ENCODE assay signal across 8 cellular contexts in the genomic region with DNA sequence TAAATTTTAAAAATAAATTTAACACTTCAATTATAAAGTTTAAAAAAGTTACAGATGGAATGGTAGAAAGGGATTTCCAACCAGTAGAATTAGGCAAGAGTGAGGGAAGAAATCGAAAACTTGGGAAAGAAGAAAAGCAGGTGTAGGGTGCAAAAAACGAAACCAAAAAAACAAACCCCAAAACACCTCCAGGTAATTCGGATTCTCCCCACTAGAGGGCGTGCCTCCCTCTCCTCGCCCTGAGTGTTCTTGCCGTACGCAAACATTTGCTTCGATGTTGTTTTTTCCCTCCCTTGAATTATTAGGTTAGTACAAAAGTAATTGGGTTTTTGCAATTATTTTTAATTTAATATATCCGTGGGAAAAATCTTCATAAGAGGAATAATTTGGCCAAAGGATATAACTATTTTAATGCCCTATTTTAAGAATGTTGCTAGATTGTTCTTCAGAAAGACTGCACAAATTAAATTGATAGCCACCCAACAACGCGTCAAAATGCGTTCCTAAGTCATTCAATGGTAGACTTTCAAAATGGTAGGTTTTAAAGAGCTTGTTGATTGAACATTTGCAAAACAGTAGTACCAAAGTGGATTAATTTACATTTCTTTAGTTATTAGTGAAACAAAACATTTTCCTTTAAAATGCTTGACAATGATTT.
DNase-seq lines count a peak whose midpoint lies in the region; ATAC-seq, FAIRE-seq and TF ChIP-seq lines count a peak whose summit lies in the region.

No MANE protein-coding gene starts in this region.

- H3K18ac ChIP-seq in H1 (ENCODE audit: extremely low read depth, low read length) = no peak overlapping the region

- H2BK15ac ChIP-seq in H1 (ENCODE audit: low read length) = no peak overlapping the region

- TF ChIP-seq CTCF in 22Rv1 (IDR thresholded peaks at IDR 0.05) (peak; percentile 93), GM13977 (IDR thresholded peaks at IDR 0.05; ENCODE audit: extremely low read depth, insufficient read depth, missing control alignments) (peak; percentile 72), H1 (IDR thresholded peaks at IDR 0.05; ENCODE audit: control extremely low read depth in 1 of 3, insufficient read depth in 1 of 3, low read depth in 1 of 3, low read length in 3 of 3) (peak; percentile 78 to 82 (median 78))
- TF ChIP-seq CTCF in activated CD8-positive, alpha-beta T cell treated with anti-CD3 and anti-CD28 coated beads for 36 hours (IDR thresholded peaks at IDR 0.05) = peak; percentile 90

- CTCF ChIA-PET in activated CD8-positive, alpha-beta T cell treated with anti-CD3 and anti-CD28 coated beads for 36 hours (lab: Charles Lee) = interaction anchor here (0.6 to 7.1 kb wide), 30 partner anchors 10 to 296 kb away, joined by 3 to 159 read pairs (median 6); a partner anchor contains a TSS
- CTCF ChIA-PET in H1 (lab: Charles Lee; ENCODE audit: partially characterized antibody) = interaction anchor here (0.6 to 6.6 kb wide), 25 partner anchors 10 to 328 kb away, joined by 3 to 76 read pairs (median 4); a partner anchor contains a TSS

- H4K8ac ChIP-seq in H1 (ENCODE audit: extremely low read depth, insufficient read depth, low read length) = no peak overlapping the region

- H3K9ac ChIP-seq in H1 (replicated peaks in 1 of 4; ENCODE audit: extremely low read depth in 1 of 4, low read depth in 3 of 4, low read length in 3 of 4) = no peak overlapping the region

- WGBS in H1 (ENCODE audit: extremely low coverage in 1 of 2, insufficient coverage in 1 of 2, insufficient read length in 1 of 2, insufficient replicate concordance in 2 of 2, low coverage in 1 of 2, low lambda C conversion rate in 2 of 2, missing lambda C conversion rate in 1 of 2), 2 experiments = 8% methylated on average over 12 of the region's 12 CpGs; no CpG with 5 or more reads in 1 of the 2 experiments

- no peak overlapping the region for H3K23ac ChIP-seq in H1 (ENCODE audit: insufficient read length)

- DNase-seq in GM13977 (ENCODE audit: low spot score) (peak; percentile 75), NCI-H460 (ENCODE audit: extremely low read depth, low read depth) (peak; percentile 58), H1 (ENCODE audit: low read depth in 1 of 2, low spot score in 2 of 2) (peak in 1 of 2 experiments; percentile 91)
- peak; percentile 89 for DNase-seq in activated CD8-positive, alpha-beta T cell treated with anti-CD3 and anti-CD28 coated beads for 36 hours
- peak; percentile 53 to 58 for DNase-seq in stimulated activated CD8-positive, alpha-beta memory T cell treated with anti-CD3 and anti-CD28 coated beads, Interleukin-15, amount 100 ng/mL, for 48 hours (ENCODE audit: low read depth in 2 of 2)

- no peak for TF ChIP-seq POLR2A in H1 (IDR thresholded peaks at IDR 0.05; ENCODE audit: control extremely low read depth in 1 of 2, low read depth in 2 of 2, low read length in 2 of 2)

- H2AFZ ChIP-seq in H1 (ENCODE audit: low read length) = no peak overlapping the region

- peaks cover 21% of the 10 kb centered on the region; the same call in 1 of the 2 replicates for H3K23me2 ChIP-seq in H1 (ENCODE audit: low read depth, low read length)

- POLR2A ChIA-PET in activated CD8-positive, alpha-beta T cell treated with anti-CD3 and anti-CD28 coated beads for 36 hours (lab: Charles Lee) = interaction anchor here (1.1 to 2.1 kb wide), 2 partner anchors 19 to 56 kb away, joined by 3 to 9 read pairs; a partner anchor contains a TSS
- POLR2A ChIA-PET in H1 (lab: Charles Lee; ENCODE audit: partially characterized antibody) = interaction anchor here (1.2 kb wide), 1 partner anchor 10 kb away, joined by 3 read pairs; no protein-coding TSS in a partner anchor

- no peak for TF ChIP-seq EP300 in H1 (IDR thresholded peaks at IDR 0.05; ENCODE audit: borderline replicate concordance in 1 of 2, low read depth in 2 of 2, low read length in 2 of 2)

- peak overlapping the region; percentile 78 for H3K4me3 Mint-ChIP-seq in activated CD8-positive, alpha-beta T cell treated with anti-CD3 and anti-CD28 coated beads for 36 hours

- H2AK5ac ChIP-seq in H1 (ENCODE audit: low read depth, low read length) = no peak overlapping the region

- no peak overlapping the region for H3K27ac ChIP-seq in 22Rv1
- H3K27ac ChIP-seq in H1 (ENCODE audit: low read depth, low read length) = no peak overlapping the region

- TF ChIP-seq RAD21 in H1 (IDR thresholded peaks at IDR 0.05 in 1 of 2, conservative IDR thresholded peaks at IDR 0.05 in 1 of 2; ENCODE audit: low read depth in 2 of 2, low read length in 2 of 2) = peak; percentile 69 to 73

- no peak overlapping the region for H4K5ac ChIP-seq in H1 (ENCODE audit: insufficient read length, low read depth, low read length)

- H2BK5ac ChIP-seq in H1 (ENCODE audit: low read depth, low read length) = no peak overlapping the region

- no peak overlapping the region for H2BK12ac ChIP-seq in H1 (ENCODE audit: low read depth, low read length)

- H3K4me1 ChIP-seq in H1 (replicated peaks in 1 of 4; ENCODE audit: control insufficient read depth in 3 of 4, insufficient read depth in 4 of 4, low read length in 3 of 4) (no peaks in the 10 kb centered on the region), mononuclear cell (ENCODE audit: insufficient read depth, low read length) (peaks cover 46% of the 10 kb centered on the region)

- H2BK120ac ChIP-seq in H1 (replicated peaks; ENCODE audit: low read depth, low read length) = no peak overlapping the region

- H3K79me1 ChIP-seq in H1 (ENCODE audit: low read depth, low read length) = no peaks in the 10 kb centered on the region

- H3K4me2 ChIP-seq in H1 (ENCODE audit: insufficient read depth in 1 of 2, low read depth in 2 of 2, low read length in 2 of 2) = peak overlapping the region in 1 of 2 experiments; percentile 29; a peak in 1 of 4 replicates

- peaks cover 0 to 6% of the 10 kb centered on the region in 2 experiments for H4K20me1 ChIP-seq in H1 (replicated peaks in 1 of 2; ENCODE audit: control insufficient read depth in 1 of 2, insufficient read depth in 2 of 2, low read length in 2 of 2)

- H3K36me3 Mint-ChIP-seq in activated CD8-positive, alpha-beta T cell treated with anti-CD3 and anti-CD28 coated beads for 36 hours (ENCODE audit: low read depth) = no peaks in the 10 kb centered on the region

- H2BK20ac ChIP-seq in H1 (ENCODE audit: low read length) = no peak overlapping the region

- peak; percentile 45 for FAIRE-seq in H1 (lab: Jason Lieb, UNC)

- in situ Hi-C loops in GM13977 (cut with MboI; ENCODE audit: low pct_unique_long_range_greater_than_20kb, low sequenced_read_pairs, unreplicated experiment) = loop anchor here (10.0 kb wide), 1 partner anchor 156 kb away; no protein-coding TSS in a partner anchor

- no peaks in the 10 kb centered on the region for H3K9me3 Mint-ChIP-seq in activated CD8-positive, alpha-beta T cell treated with anti-CD3 and anti-CD28 coated beads for 36 hours

- no peaks in the 10 kb centered on the region for H3K27me3 Mint-ChIP-seq in activated CD8-positive, alpha-beta T cell treated with anti-CD3 and anti-CD28 coated beads for 36 hours

- peaks cover 7 to 16% (median 10%) of the 10 kb centered on the region in 4 experiments for H3K27me3 ChIP-seq in H1 (replicated peaks in 1 of 4; ENCODE audit: control insufficient read depth in 3 of 4, extremely low read depth in 1 of 4, insufficient read depth in 3 of 4, low read length in 3 of 4)
- H3K27me3 ChIP-seq in mononuclear cell (ENCODE audit: insufficient read depth, low read length) = no peaks in the 10 kb centered on the region

- H3K4me3 ChIP-seq in H1 (ENCODE audit: extremely low read depth in 1 of 4, insufficient read depth in 2 of 4, low read depth in 3 of 4, low read length in 4 of 4) (no peak overlapping the region; a peak in 1 of 8 replicates), mononuclear cell (ENCODE audit: low read length) (peak overlapping the region; percentile 19)

- intact Hi-C loops in activated CD8-positive, alpha-beta T cell treated with anti-CD3 and anti-CD28 coated beads for 36 hours (cut with micrococcal nuclease) = loop anchor here (1.0 to 5.0 kb wide), 2 partner anchors 37 to 155 kb away; no protein-coding TSS in a partner anchor

- ATAC-seq in activated CD8-positive, alpha-beta T cell treated with anti-CD3 and anti-CD28 coated beads for 36 hours = no peak
- ATAC-seq in GM18511 (IDR thresholded peaks at IDR 0.05; ENCODE audit: unreplicated experiment) = no peak

- H3K27ac Mint-ChIP-seq in activated CD8-positive, alpha-beta T cell treated with anti-CD3 and anti-CD28 coated beads for 36 hours = no peak overlapping the region

- H3K79me2 ChIP-seq in H1 (ENCODE audit: control insufficient read depth in 1 of 2, insufficient read depth in 2 of 2, low read length in 2 of 2) = no peaks in the 10 kb centered on the region

- H3K4me1 Mint-ChIP-seq in activated CD8-positive, alpha-beta T cell treated with anti-CD3 and anti-CD28 coated beads for 36 hours (ENCODE audit: low read depth) = peaks cover 43% of the 10 kb centered on the region

- no peak overlapping the region for H4K91ac ChIP-seq in H1 (replicated peaks; ENCODE audit: insufficient read length, low read length)

- no peak overlapping the region for H3K4ac ChIP-seq in H1 (replicated peaks; ENCODE audit: insufficient read length, low read depth, low read length)

- no peak overlapping the region for H3K56ac ChIP-seq in H1 (replicated peaks; ENCODE audit: insufficient read length, low read depth, low read length)

- H3K14ac ChIP-seq in H1 (ENCODE audit: insufficient read length) = no peak overlapping the region

- H3K9me3 ChIP-seq in H1 (ENCODE audit: insufficient read depth in 2 of 2, low read depth in 1 of 2, low read length in 1 of 2) (no peaks in the 10 kb centered on the region; a peak in 1 of 4 replicates), mononuclear cell (ENCODE audit: low read depth, low read length) (no peaks in the 10 kb centered on the region)

- no peaks in the 10 kb centered on the region for H3K36me3 ChIP-seq in H1 (ENCODE audit: control insufficient read depth in 2 of 4, insufficient read depth in 4 of 4, low read length in 3 of 4)

TF ChIP-seq in H1, 55 proteins besides CTCF, POLR2A, EP300 and RAD21:
- TF ChIP-seq HDAC2 (IDR thresholded peaks at IDR 0.05; ENCODE audit: borderline replicate concordance in 1 of 2, low read depth in 2 of 2, low read length in 2 of 2) (peak in 1 of 2 experiments; percentile 20; a peak in 1 of 4 replicates), KDM1A (IDR thresholded peaks at IDR 0.05; ENCODE audit: borderline replicate concordance, low read length) (no peak), TEAD4 (IDR thresholded peaks at IDR 0.05; ENCODE audit: low read depth, low read length) (peak; percentile 77)
TF ChIP-seq in H1: peak in this region for 2.
